In the genomic region with DNA sequence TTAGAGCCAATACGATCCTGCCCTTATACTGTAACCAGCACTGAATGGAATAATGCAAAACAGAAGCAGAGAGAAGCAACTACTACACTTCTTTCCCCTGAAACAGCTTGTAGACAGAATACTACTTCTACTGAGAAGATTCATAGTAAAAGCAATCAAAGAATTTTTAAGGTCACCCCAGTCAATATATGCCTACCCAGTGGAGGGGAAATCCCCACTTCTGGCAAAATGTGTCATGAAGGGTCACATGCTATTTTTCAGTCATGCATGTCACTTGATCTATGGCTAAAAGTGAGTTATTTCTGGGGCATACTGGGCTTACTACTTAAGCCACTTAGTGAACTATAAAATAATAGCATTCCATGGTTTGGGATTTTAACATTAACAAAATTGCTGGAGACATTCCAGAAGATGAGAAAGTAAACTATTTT, we compare ENCODE assay signal across 10 cellular contexts. TPM values are rescaled to one million over a fixed set of nuclear protein-coding genes. Genes with fewer than 3 reads are reported as not detected.
DNase-seq lines count a peak whose midpoint lies in the region; ATAC-seq, FAIRE-seq and TF ChIP-seq lines count a peak whose summit lies in the region.
"Had no signal": no experiment of that assay in that cellular context is flagged by ENCODE, and none has a peak within 500 bp of the region (broad histone marks: within the 10 kb centered on the region; RNA-seq: fewer than 3 reads in every experiment).

No MANE protein-coding gene starts in this region.

- H3K4me3 Mint-ChIP-seq in activated naive CD4-positive, alpha-beta T cell treated with anti-CD3 and anti-CD28 coated beads for 36 hours: peak overlapping the region; percentile 6
- H3K4me3 Mint-ChIP-seq in activated naive CD4-positive, alpha-beta T cell treated with anti-CD3 and anti-CD28 coated beads, Interleukin-2, amount 10 ng/mL, durations not matched to agents 7 days and 5 days: no peak overlapping the region
- H3K4me3 Mint-ChIP-seq in WTC11: no peak overlapping the region

- H3K4me3 ChIP-seq in K562: no peak overlapping the region
- H3K4me3 ChIP-seq in upper lobe of right lung: no peak overlapping the region
- H3K4me3 ChIP-seq: Peyer's patch had no signal

- BruUV-seq in K562 (replicated peaks; lab: Mats Ljungman, UMichigan): no TSS peak

- H3K9me3 ChIP-seq in K562 (replicated peaks; ENCODE audit: control insufficient read depth, insufficient read depth, low read depth, low read length) (no peaks in the 10 kb centered on the region), upper lobe of right lung (no peaks in the 10 kb centered on the region)
- H3K9me3 ChIP-seq: Peyer's patch had no signal

- intact Hi-C loops in activated naive CD4-positive, alpha-beta T cell treated with anti-CD3 and anti-CD28 coated beads for 36 hours (cut with micrococcal nuclease): loop anchor here (1.0 to 2.0 kb wide), 9 partner anchors 45 to 601 kb away; a partner anchor contains a TSS
- intact Hi-C loops in K562 (cut with micrococcal nuclease) (no loop called here), upper lobe of right lung (cut with DNase I) (no loop called here), posterior vena cava (cut with DNase I) (no loop called here)

- no peak overlapping the region for H3K4me2 ChIP-seq in K562 (ENCODE audit: insufficient read depth, low read length)

- peak; percentile 79 for ATAC-seq in HG03060 (IDR thresholded peaks at IDR 0.05; ENCODE audit: low read depth, unreplicated experiment)
- no peak for ATAC-seq in K562
- peak; percentile 24 for ATAC-seq in upper lobe of right lung
- no peak for ATAC-seq in WTC11

- no peaks in the 10 kb centered on the region for H3K79me2 ChIP-seq in K562 (ENCODE audit: control insufficient read depth, insufficient read depth, low read length)

- no peaks in the 10 kb centered on the region for H3K9me1 ChIP-seq in K562 (ENCODE audit: control insufficient read depth, insufficient read depth, low read length)

- no peak overlapping the region for H2AFZ ChIP-seq in K562 (ENCODE audit: low read depth, low read length)

- TF ChIP-seq RAD21 in K562 (CRISPR knock-in tag; conservative IDR thresholded peaks at IDR 0.05 in 1 of 2, IDR thresholded peaks at IDR 0.05 in 1 of 2): no peak

- peak; percentile 80 for DNase-seq in activated naive CD4-positive, alpha-beta T cell treated with anti-CD3 and anti-CD28 coated beads for 36 hours
- no peak for DNase-seq in activated naive CD4-positive, alpha-beta T cell treated with anti-CD3 and anti-CD28 coated beads, Interleukin-2, amount 10 ng/mL, durations not matched to agents 7 days and 5 days
- no peak for DNase-seq in K562 (ENCODE audit: extremely low read depth in 1 of 4, low spot score in 3 of 4)
- DNase-seq in upper lobe of right lung: no peak
- DNase-seq in WTC11 (ENCODE audit: low spot score): no peak
- DNase-seq in NK-92 treated with Interleukin-12 subunit alpha and Interleukin-12 subunit beta, amount 100 ng/mL, for 24 hours (lab: John Stamatoyannopoulos, UW): no peak
- no peak for DNase-seq in posterior vena cava (ENCODE audit: low spot score)
- DNase-seq: DND-41 had no signal

- H3K9ac ChIP-seq in K562 (ENCODE audit: insufficient read depth in 1 of 2, low read depth in 2 of 2, low read length in 2 of 2): no peak overlapping the region

- TF ChIP-seq EP300 in K562 (IDR thresholded peaks at IDR 0.05; ENCODE audit: low read length): no peak

- TF ChIP-seq CTCF in K562 (IDR thresholded peaks at IDR 0.05 in 2 of 3, conservative IDR thresholded peaks at IDR 0.05 in 1 of 3; ENCODE audit: insufficient read depth in 2 of 3, low read depth in 1 of 3, low read length in 3 of 3) (no peak), upper lobe of right lung (IDR thresholded peaks at IDR 0.05) (no peak), WTC11 (IDR thresholded peaks at IDR 0.05) (no peak)

- no peaks in the 10 kb centered on the region for H4K20me1 ChIP-seq in K562 (replicated peaks; ENCODE audit: control insufficient read depth, insufficient read depth, low read length)

- CTCF ChIA-PET in activated naive CD4-positive, alpha-beta T cell treated with anti-CD3 and anti-CD28 coated beads for 36 hours (lab: Charles Lee): interaction anchor here (0.7 to 2.2 kb wide), 4 partner anchors 11 to 502 kb away, joined by 3 to 5 read pairs (median 3); no protein-coding TSS in a partner anchor
- CTCF ChIA-PET in activated naive CD4-positive, alpha-beta T cell treated with anti-CD3 and anti-CD28 coated beads, Interleukin-2, amount 10 ng/mL, durations not matched to agents 7 days and 5 days (lab: Charles Lee): interaction anchor here (0.7 kb wide), 1 partner anchor 126 kb away, joined by 3 read pairs; no protein-coding TSS in a partner anchor
- CTCF ChIA-PET in K562 (lab: Yijun Ruan, JAX; ENCODE audit: low intra/inter-chr PET ratio): no interaction called here
- CTCF ChIA-PET in WTC11 (lab: Charles Lee): interaction anchor here (1.0 to 2.4 kb wide), 3 partner anchors 16 to 200 kb away, joined by 4 to 10 read pairs (median 4); no protein-coding TSS in a partner anchor

- H3K27ac ChIP-seq in K562 (ENCODE audit: extremely low read depth, low read depth, low read length) (no peak overlapping the region), upper lobe of right lung (no peak overlapping the region)

- H3K4me1 Mint-ChIP-seq in activated naive CD4-positive, alpha-beta T cell treated with anti-CD3 and anti-CD28 coated beads for 36 hours (ENCODE audit: low read depth): peaks cover 35% of the 10 kb centered on the region
- H3K4me1 Mint-ChIP-seq in activated naive CD4-positive, alpha-beta T cell treated with anti-CD3 and anti-CD28 coated beads, Interleukin-2, amount 10 ng/mL, durations not matched to agents 7 days and 5 days: peaks cover 10% of the 10 kb centered on the region
- H3K4me1 Mint-ChIP-seq in WTC11: peaks cover 15% of the 10 kb centered on the region

- H3K27ac Mint-ChIP-seq in activated naive CD4-positive, alpha-beta T cell treated with anti-CD3 and anti-CD28 coated beads for 36 hours: peak overlapping the region; percentile 87
- H3K27ac Mint-ChIP-seq in activated naive CD4-positive, alpha-beta T cell treated with anti-CD3 and anti-CD28 coated beads, Interleukin-2, amount 10 ng/mL, durations not matched to agents 7 days and 5 days: no peak overlapping the region
- no peak overlapping the region for H3K27ac Mint-ChIP-seq in WTC11

- in situ Hi-C loops in K562 (cut with MboI): no loop called here

- TF ChIP-seq POLR2A in K562 (conservative IDR thresholded peaks at IDR 0.05): no peak

- peaks cover 45% of the 10 kb centered on the region for H3K36me3 Mint-ChIP-seq in activated naive CD4-positive, alpha-beta T cell treated with anti-CD3 and anti-CD28 coated beads for 36 hours (ENCODE audit: low read depth)
- peaks cover 60% of the 10 kb centered on the region for H3K36me3 Mint-ChIP-seq in activated naive CD4-positive, alpha-beta T cell treated with anti-CD3 and anti-CD28 coated beads, Interleukin-2, amount 10 ng/mL, durations not matched to agents 7 days and 5 days
- H3K36me3 Mint-ChIP-seq in WTC11: peaks cover 71% of the 10 kb centered on the region

- POLR2A ChIA-PET in K562 (lab: Yijun Ruan, JAX) (interaction anchor here (0.9 kb wide), 1 partner anchor 15 kb away, joined by 3 read pairs; no protein-coding TSS in a partner anchor), WTC11 (lab: Charles Lee) (no interaction called here)

- H3K4me1 ChIP-seq in K562 (replicated peaks in 1 of 2; ENCODE audit: control insufficient read depth in 2 of 2, insufficient read depth in 2 of 2, low read length in 2 of 2): no peaks in the 10 kb centered on the region
- H3K4me1 ChIP-seq in upper lobe of right lung: no peaks in the 10 kb centered on the region
- H3K4me1 ChIP-seq: Peyer's patch had no signal

- peaks cover 84% of the 10 kb centered on the region for H3K36me3 ChIP-seq in K562 (ENCODE audit: control insufficient read depth, insufficient read depth, low read length)
- H3K36me3 ChIP-seq in upper lobe of right lung: peaks cover 75% of the 10 kb centered on the region

- no peaks in the 10 kb centered on the region for H3K27me3 Mint-ChIP-seq in activated naive CD4-positive, alpha-beta T cell treated with anti-CD3 and anti-CD28 coated beads for 36 hours (ENCODE audit: low read depth)
- H3K27me3 Mint-ChIP-seq in activated naive CD4-positive, alpha-beta T cell treated with anti-CD3 and anti-CD28 coated beads, Interleukin-2, amount 10 ng/mL, durations not matched to agents 7 days and 5 days: no peaks in the 10 kb centered on the region
- H3K27me3 Mint-ChIP-seq in WTC11 (ENCODE audit: low read depth): no peaks in the 10 kb centered on the region

- WGBS in K562 (ENCODE audit: insufficient coverage, low coverage, missing lambda C conversion rate): 92% methylated on average over 1 of the region's 1 CpG

- no peak for FAIRE-seq in K562 (lab: Jason Lieb, UNC)

- H3K9me3 Mint-ChIP-seq in activated naive CD4-positive, alpha-beta T cell treated with anti-CD3 and anti-CD28 coated beads for 36 hours: no peaks in the 10 kb centered on the region
- no peaks in the 10 kb centered on the region for H3K9me3 Mint-ChIP-seq in activated naive CD4-positive, alpha-beta T cell treated with anti-CD3 and anti-CD28 coated beads, Interleukin-2, amount 10 ng/mL, durations not matched to agents 7 days and 5 days
- H3K9me3 Mint-ChIP-seq in WTC11: no peaks in the 10 kb centered on the region

- H3K27me3 ChIP-seq in K562 (ENCODE audit: control insufficient read depth in 2 of 2, insufficient read depth in 2 of 2, low read length in 2 of 2): no peaks in the 10 kb centered on the region
- H3K27me3 ChIP-seq in upper lobe of right lung: no peaks in the 10 kb centered on the region
- H3K27me3 ChIP-seq: Peyer's patch had no signal

RNA-seq across cellular contexts. Expression of a gene that starts 25.6 kb away (rescaled TPM):
- 1 to 10 TPM; 1.4 to 1.9 TPM for total RNA-seq in activated naive CD4-positive, alpha-beta T cell treated with anti-CD3 and anti-CD28 coated beads for 36 hours
- total RNA-seq in K562 (2011; cell fraction: chromatin; rRNA removed; ENCODE audit: low replicate concordance): not detected in 2 replicates
- not detected in 2 replicates for total RNA-seq in K562 (2011; cell fraction: nucleolus; rRNA removed)
- not detected in 2 replicates for total RNA-seq in K562 (2011; cell fraction: nucleoplasm; rRNA removed)
- total RNA-seq in K562 (2014; rRNA removed) (not detected in 2 replicates), K562 (2014; rRNA removed; fragmentation: Illumina TruSeq; extraction: Trizol) (not detected in 2 replicates), K562 (2015; rRNA removed; fragmentation: Illumina TruSeq; extraction: Trizol) (not detected in 2 replicates), K562 (2021) (0.04 and 0.20 TPM in 2 replicates), upper lobe of right lung (29.4 TPM), WTC11 (2021) (0.66 to 0.71 TPM (median 0.69 TPM) in 3 replicates), posterior vena cava (10 to 100 TPM in 1 of 2 donors, 1 to 10 TPM in 1; 5.8 to 10.3 TPM)
- polyA plus RNA-seq in K562 (2011; rRNA removed) (not detected in 2 replicates), K562 (2014; fragmentation: Illumina TruSeq; extraction: Trizol) (not detected in 2 replicates), K562 (2014; fragmentation: Nextera tagmentation; extraction: Ambion mirVana) (not detected), K562 (2014; rRNA removed) (not detected in 2 replicates)
- not detected in 2 replicates for polyA plus RNA-seq in K562 (2011; cell fraction: cytosol; rRNA removed)
- 0.08 and 0.09 TPM in 2 replicates for polyA plus RNA-seq in K562 (2011; cell fraction: nucleus; rRNA removed)
- 0.10 TPM in 1 of 2 replicates, not detected in the other for polyA plus RNA-seq in K562 (2012)
- polyA minus RNA-seq in K562 (2011; rRNA and poly(A)+ RNA removed): not detected in 2 replicates
- polyA minus RNA-seq in K562 (2011; cell fraction: cytosol; rRNA and poly(A)+ RNA removed): not detected in 2 replicates
- not detected in 2 replicates for polyA minus RNA-seq in K562 (2011; cell fraction: nucleus; rRNA and poly(A)+ RNA removed)

RNA-seq across cellular contexts. Expression of a gene that starts 52.8 kb away (rescaled TPM):
- not detected for total RNA-seq in activated naive CD4-positive, alpha-beta T cell treated with anti-CD3 and anti-CD28 coated beads for 36 hours
- total RNA-seq in K562 (2011; cell fraction: chromatin; rRNA removed; ENCODE audit: low replicate concordance): 0.19 and 2.1 TPM in 2 replicates
- total RNA-seq in K562 (2011; cell fraction: nucleolus; rRNA removed): 0.79 and 1.3 TPM in 2 replicates
- total RNA-seq in K562 (2011; cell fraction: nucleoplasm; rRNA removed): 0.73 and 0.84 TPM in 2 replicates
- total RNA-seq in K562 (2014; rRNA removed) (0.09 TPM in 1 of 2 replicates, not detected in the other), K562 (2014; rRNA removed; fragmentation: Illumina TruSeq; extraction: Trizol) (not detected in 2 replicates), K562 (2015; rRNA removed; fragmentation: Illumina TruSeq; extraction: Trizol) (0.15 TPM in 1 of 2 replicates, not detected in the other), K562 (2021) (0.16 TPM in 1 of 2 replicates, not detected in the other), upper lobe of right lung (1.3 TPM), WTC11 (2021) (2.5 to 2.9 TPM (median 2.7 TPM) in 3 replicates), posterior vena cava (1 to 10 TPM in 1 of 2 donors, under 1 TPM in 1; 0.95 to 1.3 TPM)
- polyA plus RNA-seq in K562 (2011; rRNA removed) (0.07 and 0.09 TPM in 2 replicates), K562 (2014; fragmentation: Illumina TruSeq; extraction: Trizol) (not detected in 2 replicates), K562 (2014; fragmentation: Nextera tagmentation; extraction: Ambion mirVana) (under 1 TPM; 0.06 to 0.17 TPM), K562 (2014; rRNA removed) (0.09 and 0.15 TPM in 2 replicates)
- polyA plus RNA-seq in K562 (2011; cell fraction: cytosol; rRNA removed): 0.15 TPM in 1 of 2 replicates, not detected in the other
- polyA plus RNA-seq in K562 (2011; cell fraction: nucleus; rRNA removed): 0.86 and 1.5 TPM in 2 replicates
- 0.34 and 3.9 TPM in 2 replicates for polyA plus RNA-seq in K562 (2012)
- 0.11 TPM in 1 of 2 replicates, not detected in the other for polyA minus RNA-seq in K562 (2011; rRNA and poly(A)+ RNA removed)
- not detected in 2 replicates for polyA minus RNA-seq in K562 (2011; cell fraction: cytosol; rRNA and poly(A)+ RNA removed)
- 0.54 and 0.67 TPM in 2 replicates for polyA minus RNA-seq in K562 (2011; cell fraction: nucleus; rRNA and poly(A)+ RNA removed)

Comparison
In these comparisons a context has a peak if more than half of its experiments do, and no peak if none do; other contexts are left out.
1. ATAC-seq: peak in HG03060 (single experiment) and upper lobe of right lung (single experiment); none in K562 (single experiment) and WTC11 (single experiment).